ENCODE assay signal across 2 cellular contexts in genomic region chr18:58784601-58785137, GRCh38.
TF ChIP-seq lines count a peak whose summit lies in the region.

No MANE protein-coding gene starts in this region.

TF ChIP-seq in A549, 52 proteins besides CTCF, POLR2A, EP300 and RAD21 (continued from another document):
- TF ChIP-seq BCL3 (IDR thresholded peaks at IDR 0.05): peak; percentile 46; the same call in 1 of the 3 replicates
- TF ChIP-seq PBX3 (IDR thresholded peaks at IDR 0.05): peak; percentile 70; the same call in 1 of the 2 replicates
- TF ChIP-seq SMC3 (IDR thresholded peaks at IDR 0.05): peak; percentile 25; the same call in 1 of the 3 replicates
- TF ChIP-seq FOXS1 (CRISPR knock-in tag; IDR thresholded peaks at IDR 0.05): peak; percentile 18; the same call in 1 of the 2 replicates
- no peak for TF ChIP-seq HES2 (IDR thresholded peaks at IDR 0.05)
- no peak for TF ChIP-seq REST (IDR thresholded peaks at IDR 0.05)
- TF ChIP-seq TP53 (CRISPR knock-in tag; IDR thresholded peaks at IDR 0.05): peak; percentile 14; the same call in 1 of the 2 replicates
- peak; percentile 48; the same call in 1 of the 2 replicates for TF ChIP-seq MAX (IDR thresholded peaks at IDR 0.05)
- TF ChIP-seq NPAS2 (CRISPR knock-in tag; IDR thresholded peaks at IDR 0.05; ENCODE audit: borderline replicate concordance): no peak
- TF ChIP-seq CHD2 (IDR thresholded peaks at IDR 0.05; ENCODE audit: low read length, partially characterized antibody): peak; percentile 47
- 0 out of 2 replicates have a peak, but pooled peaks have one; percentile 24 for TF ChIP-seq MYC (IDR thresholded peaks at IDR 0.05; ENCODE audit: borderline replicate concordance, low read length)
- TF ChIP-seq CEBPB (IDR thresholded peaks at IDR 0.05): peak in 1 of 2 experiments; percentile 32; a peak in 1 of 4 replicates
- TF ChIP-seq FOSL2 (IDR thresholded peaks at IDR 0.05): no peak
- TF ChIP-seq FOSL2 (CRISPR knock-in tag; IDR thresholded peaks at IDR 0.05): peak; percentile 47
- TF ChIP-seq HMGXB4 (CRISPR knock-in tag; IDR thresholded peaks at IDR 0.05; ENCODE audit: borderline replicate concordance): no peak
- TF ChIP-seq JUN (IDR thresholded peaks at IDR 0.05): peak in 1 of 2 experiments; percentile 72; a peak in 2 of 5 replicates
- peak; percentile 84 for TF ChIP-seq GATA3 (IDR thresholded peaks at IDR 0.05; ENCODE audit: borderline replicate concordance)
- no peak for TF ChIP-seq PHF8 (IDR thresholded peaks at IDR 0.05; ENCODE audit: borderline replicate concordance, low read depth)
- no peak for TF ChIP-seq HEYL (CRISPR knock-in tag; IDR thresholded peaks at IDR 0.05)
- TF ChIP-seq POLR2AphosphoS2 (conservative IDR thresholded peaks at IDR 0.05; ENCODE audit: low read length): no peak

TF ChIP-seq in IMR-90, 13 proteins besides CTCF, POLR2A, EP300 and RAD21 (continued from another document):
- TF ChIP-seq ELK1 (IDR thresholded peaks at IDR 0.05; ENCODE audit: borderline replicate concordance, low read depth, low read length): no peak
- no peak for TF ChIP-seq MXI1 (IDR thresholded peaks at IDR 0.05; ENCODE audit: borderline replicate concordance, low read depth, low read length)
